In the genomic region with DNA sequence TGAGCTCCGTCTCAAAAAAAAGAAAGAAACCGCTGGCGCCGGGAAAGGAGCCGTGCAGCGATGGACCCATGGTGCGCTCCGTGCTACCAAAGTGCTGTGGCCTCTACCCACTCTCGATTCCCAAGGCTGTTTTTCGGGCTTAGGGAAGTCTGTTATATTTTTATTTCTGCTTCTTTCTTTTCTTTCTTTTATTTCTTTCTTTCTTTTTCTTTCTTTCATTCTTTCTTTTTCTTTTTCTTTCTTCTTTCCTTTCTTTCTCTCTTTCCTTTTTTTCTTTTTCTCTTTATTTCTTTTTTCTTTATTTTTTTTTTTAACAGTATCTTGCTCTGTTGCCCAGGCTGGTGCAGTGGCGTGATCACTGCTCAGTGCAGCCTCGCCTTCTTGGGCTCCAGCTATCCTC, we compare ENCODE assay signal across 10 cellular contexts.
DNase-seq lines count a peak whose midpoint lies in the region; ATAC-seq and TF ChIP-seq lines count a peak whose summit lies in the region.
"Had no signal": no experiment of that assay in that cellular context is flagged by ENCODE, and none has a peak within 500 bp of the region (broad histone marks: within the 10 kb centered on the region; RNA-seq: fewer than 3 reads in every experiment).

No MANE protein-coding gene starts in this region.

- peak overlapping the region; percentile 100 for H3K27ac Mint-ChIP-seq in T-cell

- H3K36me3 ChIP-seq in esophagus squamous epithelium (no peaks in the 10 kb centered on the region), stomach (no peaks in the 10 kb centered on the region)

- TF ChIP-seq EP300 in stomach (IDR thresholded peaks at IDR 0.05) = no peak

- WGBS in esophagus squamous epithelium, 2 donors = 29 to 37% methylated on average over 12 of the region's 12 CpGs
- 22 to 36% (median 32%) methylated on average over 12 of the region's 12 CpGs for WGBS in stomach, 5 donors

- POLR2A ChIA-PET in T-cell (lab: Charles Lee) = interaction anchor here (0.6 to 4.5 kb wide), 9 partner anchors 36 to 168 kb away, joined by 3 to 70 read pairs (median 6); a partner anchor contains a TSS

- H3K9me3 Mint-ChIP-seq in activated T-cell treated with anti-CD3 and anti-CD28 coated beads, Interleukin-2, amount 50 U/mL, for 4 hours = no peaks in the 10 kb centered on the region
- peaks cover 0 to 15% (median 7%) of the 10 kb centered on the region in 3 donors for H3K9me3 Mint-ChIP-seq in T-cell

- ATAC-seq in activated T-cell treated with anti-CD3 and anti-CD28 coated beads, Interleukin-2, amount 50 U/mL, for 4 hours = no peak
- ATAC-seq in T-cell (replicated peaks in 1 of 4) = no peak
- no peak for ATAC-seq in GM21619 (IDR thresholded peaks at IDR 0.05; ENCODE audit: unreplicated experiment)
- no peak for ATAC-seq in HG02885 (IDR thresholded peaks at IDR 0.05; ENCODE audit: poor library complexity, unreplicated experiment)
- no peak for ATAC-seq in GM19397 (IDR thresholded peaks at IDR 0.05; ENCODE audit: unreplicated experiment)

- no peak for TF ChIP-seq POLR2A in esophagus squamous epithelium (IDR thresholded peaks at IDR 0.05)
- no peak for TF ChIP-seq POLR2A in stomach (IDR thresholded peaks at IDR 0.05)

- TF ChIP-seq CTCF in esophagus squamous epithelium (IDR thresholded peaks at IDR 0.05) (no peak), stomach (IDR thresholded peaks at IDR 0.05) (no peak)

- intact Hi-C loops in esophagus squamous epithelium (cut with DNase I) (loop anchor here (5.0 kb wide), 1 partner anchor 40 kb away; no protein-coding TSS in a partner anchor), stomach (cut with DNase I; ENCODE audit: low total_unique reads) (no loop called here)

- H3K27me3 Mint-ChIP-seq in activated T-cell treated with anti-CD3 and anti-CD28 coated beads, Interleukin-2, amount 50 U/mL, for 4 hours (ENCODE audit: low read depth) = no peaks in the 10 kb centered on the region
- no peaks in the 10 kb centered on the region for H3K27me3 Mint-ChIP-seq in T-cell

- peaks cover 3 to 99% (median 6%) of the 10 kb centered on the region in 4 donors for H3K27me3 ChIP-seq in esophagus squamous epithelium
- peaks cover 27 to 99% (median 63%) of the 10 kb centered on the region in 3 donors for H3K27me3 ChIP-seq in stomach

- peaks cover 28% of the 10 kb centered on the region for H3K4me1 Mint-ChIP-seq in activated T-cell treated with anti-CD3 and anti-CD28 coated beads, Interleukin-2, amount 50 U/mL, for 4 hours (ENCODE audit: low read depth)
- H3K4me1 Mint-ChIP-seq in T-cell = peaks cover 34 to 45% (median 40%) of the 10 kb centered on the region in 3 donors

- H3K4me1 ChIP-seq in esophagus squamous epithelium = peaks cover 7 to 51% (median 16%) of the 10 kb centered on the region in 3 donors
- peaks cover 18 to 48% (median 31%) of the 10 kb centered on the region in 4 donors for H3K4me1 ChIP-seq in stomach

- H3K9me3 ChIP-seq in esophagus squamous epithelium (peaks cover 0 to 8% (median 0%) of the 10 kb centered on the region in 3 donors), stomach (peaks cover 0 to 35% (median 13%) of the 10 kb centered on the region in 4 donors)

- peaks cover 2% of the 10 kb centered on the region for H3K36me3 Mint-ChIP-seq in activated T-cell treated with anti-CD3 and anti-CD28 coated beads, Interleukin-2, amount 50 U/mL, for 4 hours (ENCODE audit: insufficient read depth)
- peaks cover 11% of the 10 kb centered on the region for H3K36me3 Mint-ChIP-seq in T-cell

- CTCF ChIA-PET in T-cell (lab: Charles Lee) = interaction anchor here in 1 of 2 donors (0.7 to 5.2 kb wide), 4 partner anchors 38 to 888 kb away, joined by 3 to 64 read pairs (median 6); no protein-coding TSS in a partner anchor

- H3K27ac ChIP-seq in esophagus squamous epithelium (peak overlapping the region in 1 of 4 donors; percentile 96), stomach (peak overlapping the region in 4 of 5 donors; percentile 87 to 94 (median 90))
- H3K27ac ChIP-seq: C4-2B had no signal

- H3K4me3 Mint-ChIP-seq in activated T-cell treated with anti-CD3 and anti-CD28 coated beads, Interleukin-2, amount 50 U/mL, for 4 hours = peak overlapping the region; percentile 94
- peak overlapping the region; percentile 96 to 98 (median 98) for H3K4me3 Mint-ChIP-seq in T-cell

- no peak for DNase-seq in activated T-cell treated with anti-CD3 and anti-CD28 coated beads, Interleukin-2, amount 50 U/mL, for 4 hours
- DNase-seq in activated T-cell treated with anti-CD3 and anti-CD28 coated beads for 4 hours (no peak), T-cell (no peak), esophagus squamous epithelium (lab: John Stamatoyannopoulos, UW) (no peak), stomach (no peak)
- DNase-seq: occipital lobe had no signal

- H3K4me3 ChIP-seq in esophagus squamous epithelium (peak overlapping the region; percentile 43 to 70 (median 61)), stomach (peak overlapping the region; percentile 45 to 55 (median 50))
